ENCODE assay signal across 8 cellular contexts in genomic region chr11:110069158-110069737, GRCh38. TPM values are rescaled to one million over a fixed set of nuclear protein-coding genes. Genes with fewer than 3 reads are reported as not detected.
DNase-seq lines count a peak whose midpoint lies in the region; ATAC-seq, FAIRE-seq and TF ChIP-seq lines count a peak whose summit lies in the region.

No MANE protein-coding gene starts in this region.

- H2AFZ ChIP-seq in GM12878 (ENCODE audit: control insufficient read depth, low read depth, low read length) = peak overlapping the region; percentile 42

- no peak for TF ChIP-seq RAD21 in GM12878 (IDR thresholded peaks at IDR 0.05; ENCODE audit: insufficient read depth, low read depth, low read length)

- no peaks in the 10 kb centered on the region for H3K4me1 ChIP-seq in GM12878 (ENCODE audit: control insufficient read depth, insufficient read depth, low read length)
- H3K4me1 ChIP-seq in prostate gland (replicated peaks) = no peaks in the 10 kb centered on the region

- H3K4me2 ChIP-seq in GM12878 (ENCODE audit: control insufficient read depth, insufficient read depth) = no peak overlapping the region

- in situ Hi-C loops in GM12878 (cut with MboI) (no loop called here), G401 (cut with HindIII; ENCODE audit: low sequenced_read_pairs) (no loop called here)

- no peaks in the 10 kb centered on the region for H4K20me1 ChIP-seq in GM12878 (ENCODE audit: control insufficient read depth, insufficient read depth)

- H3K36me3 ChIP-seq in MG63 (no peaks in the 10 kb centered on the region; the same call in 1 of the 2 replicates), GM12878 (ENCODE audit: control insufficient read depth in 2 of 2, insufficient read depth in 2 of 2, low read length in 1 of 2) (no peaks in the 10 kb centered on the region), prostate gland (no peaks in the 10 kb centered on the region)

- POLR2A ChIA-PET in GM12878 (lab: Charles Lee) = no interaction called here

- H3K9me3 ChIP-seq in MG63 (no peaks in the 10 kb centered on the region), GM12878 (replicated peaks; ENCODE audit: control insufficient read depth, insufficient read depth, low read length) (no peaks in the 10 kb centered on the region; the same call in 2 of the 3 replicates), prostate gland (no peaks in the 10 kb centered on the region)

- no peak overlapping the region for H3K9ac ChIP-seq in GM12878 (ENCODE audit: control insufficient read depth, insufficient read depth, low read length)

- TF ChIP-seq EP300 in GM12878 (IDR thresholded peaks at IDR 0.05; ENCODE audit: borderline replicate concordance in 1 of 2, control insufficient read depth in 1 of 2, low read depth in 2 of 2, low read length in 2 of 2) = no peak

- TF ChIP-seq POLR2A in GM12892 (IDR thresholded peaks at IDR 0.05; ENCODE audit: low read depth, low read length) = no peak
- no peak for TF ChIP-seq POLR2A in GM12878 (IDR thresholded peaks at IDR 0.05; ENCODE audit: low read depth, low read length)
- no peak for TF ChIP-seq POLR2A in prostate gland (IDR thresholded peaks at IDR 0.05)

- no TSS peak for BruUV-seq in GM12878 (replicated peaks; lab: Mats Ljungman, UMichigan)

- H3K79me2 ChIP-seq in GM12878 (ENCODE audit: control insufficient read depth, insufficient read depth, low read length) = no peaks in the 10 kb centered on the region

- ATAC-seq in GM12878 = peak; percentile 25
- no peak for ATAC-seq in GM18861 (IDR thresholded peaks at IDR 0.05; ENCODE audit: unreplicated experiment)
- ATAC-seq in HG03159 (IDR thresholded peaks at IDR 0.05; ENCODE audit: unreplicated experiment) = no peak

- DNase-seq in GM12892 (ENCODE audit: insufficient read length) (no peak), MG63 (peak; percentile 93), GM12878 (ENCODE audit: low read depth, low spot score) (no peak), medulla oblongata (ENCODE audit: extremely low spot score) (peak; percentile 52), prostate gland (ENCODE audit: low spot score) (no peak), G401 (ENCODE audit: low spot score) (no peak)

- intact Hi-C loops in GM12878 (cut with micrococcal nuclease; ENCODE audit: unreplicated experiment) = no loop called here
- intact Hi-C loops in prostate gland (cut with DNase I) = no loop called here

- H3K27me3 ChIP-seq in MG63 (no peaks in the 10 kb centered on the region), GM12878 (replicated peaks in 1 of 2; ENCODE audit: control insufficient read depth in 2 of 2, insufficient read depth in 2 of 2, low read length in 1 of 2) (peaks cover 0 to 2% of the 10 kb centered on the region in 2 experiments; a peak in 2 of 4 replicates), prostate gland (replicated peaks; ENCODE audit: insufficient read depth) (no peaks in the 10 kb centered on the region)

- H3K4me3 ChIP-seq in MG63 (no peak overlapping the region), GM12878 (no peak overlapping the region), prostate gland (no peak overlapping the region)

- FAIRE-seq in GM12892 (lab: Jason Lieb, UNC) (peak; percentile 86), GM12878 (lab: Jason Lieb, UNC) (no peak)

- RAD21 ChIA-PET in GM12878 (lab: Charles Lee; ENCODE audit: unreplicated experiment) = interaction anchor here (1.1 to 1.5 kb wide), 2 partner anchors 8 to 24 kb away, joined by 3 read pairs; no protein-coding TSS in a partner anchor

- CTCF ChIA-PET in GM12878 (lab: Yijun Ruan, JAX) = interaction anchor here (1.3 to 1.9 kb wide), 2 partner anchors 23 to 40 kb away, joined by 3 to 4 read pairs; no protein-coding TSS in a partner anchor

- no peak overlapping the region for H3K27ac ChIP-seq in GM12878 (ENCODE audit: control insufficient read depth, insufficient read depth)
- no peak overlapping the region for H3K27ac ChIP-seq in prostate gland

- 11% methylated on average over 7 of the region's 7 CpGs for WGBS in GM12878 (ENCODE audit: insufficient coverage, insufficient replicate concordance, low lambda C conversion rate, missing lambda C conversion rate)
- WGBS in prostate gland = 38% methylated on average over 7 of the region's 7 CpGs

- SMC1A ChIA-PET in GM12878 (lab: Charles Lee; ENCODE audit: uncharacterized antibody, unreplicated experiment) = interaction anchor here (0.7 to 3.9 kb wide), 6 partner anchors 9 to 40 kb away, joined by 3 to 21 read pairs (median 4); no protein-coding TSS in a partner anchor

- no peak for TF ChIP-seq CTCF in GM12878 (IDR thresholded peaks at IDR 0.05 in 2 of 3, conservative IDR thresholded peaks at IDR 0.05 in 1 of 3; ENCODE audit: control insufficient read depth in 2 of 3, extremely low read depth in 1 of 3, insufficient read depth in 1 of 3, low read depth in 3 of 3, low read length in 3 of 3)
- no peak for TF ChIP-seq CTCF in prostate gland (IDR thresholded peaks at IDR 0.05)

TF ChIP-seq in GM12878, 131 proteins besides CTCF, POLR2A, EP300 and RAD21 (continues in another document):
- TF ChIP-seq ETV6 (conservative IDR thresholded peaks at IDR 0.05 in 1 of 2, IDR thresholded peaks at IDR 0.05 in 1 of 2; ENCODE audit: borderline replicate concordance in 1 of 2, low read depth in 1 of 2) = peak in 1 of 2 experiments; percentile 52; a peak in 1 of 4 replicates
- TF ChIP-seq MEF2A (IDR thresholded peaks at IDR 0.05; ENCODE audit: insufficient read depth, low read depth, low read length) = peak; percentile 51; the same call in 1 of the 2 replicates
- TF ChIP-seq RB1 (IDR thresholded peaks at IDR 0.05; ENCODE audit: borderline replicate concordance) = no peak
- TF ChIP-seq JUND (IDR thresholded peaks at IDR 0.05; ENCODE audit: low read depth, low read length) = no peak
- no peak for TF ChIP-seq EZH2 (IDR thresholded peaks at IDR 0.05; ENCODE audit: borderline replicate concordance, control insufficient read depth, low read depth, low read length)
- TF ChIP-seq HSF1 (IDR thresholded peaks at IDR 0.05; ENCODE audit: low read depth, low read length) = no peak
- TF ChIP-seq CBFB (IDR thresholded peaks at IDR 0.05; ENCODE audit: low read depth) = no peak
- TF ChIP-seq SKIL (IDR thresholded peaks at IDR 0.05; ENCODE audit: low read depth, poor library complexity, severe bottlenecking) = no peak
- TF ChIP-seq NFIC (IDR thresholded peaks at IDR 0.05; ENCODE audit: low read depth, low read length) = no peak
- TF ChIP-seq HDAC2 (IDR thresholded peaks at IDR 0.05) = no peak
- TF ChIP-seq RFX5 (IDR thresholded peaks at IDR 0.05; ENCODE audit: low read depth, low read length) = no peak

RNA-seq across cellular contexts. Expression of gene ZC3H12C, which starts 23.9 kb away (rescaled TPM):
- 15.0 TPM for polyA plus RNA-seq in GM12892 (2012; ENCODE audit: missing spikeins)
- 2.5 and 3.7 TPM in 2 replicates for total RNA-seq in MG63 (2014; rRNA removed; shearing (Covaris generic); ENCODE audit: low replicate concordance)
- total RNA-seq in GM12878 (2013; cell fraction: nucleolus; rRNA removed) = 85.3 and 89.4 TPM in 2 replicates
- 4.5 and 5.2 TPM in 2 replicates for total RNA-seq in GM12878 (2014; rRNA removed)
- total RNA-seq in GM12878 (2014; rRNA removed; fragmentation: Illumina TruSeq; extraction: Trizol) = 4.3 and 4.8 TPM in 2 replicates
- 6.9 and 7.4 TPM in 2 replicates for total RNA-seq in GM12878 (2021)
- 2.3 TPM for polyA plus RNA-seq in GM12878 (2011; ENCODE audit: low read depth)
- polyA plus RNA-seq in GM12878 (2011; rRNA removed) = 31.0 and 33.4 TPM in 2 replicates
- 16.3 and 20.0 TPM in 2 replicates for polyA plus RNA-seq in GM12878 (2011; cell fraction: cytosol; rRNA removed)
- polyA plus RNA-seq in GM12878 (2011; cell fraction: nucleus; rRNA removed) = 50.0 and 63.9 TPM in 2 replicates
- polyA plus RNA-seq in GM12878 (2012) = 3.6 and 6.9 TPM in 2 replicates
- polyA plus RNA-seq in GM12878 (2014; fragmentation: Illumina TruSeq; extraction: Trizol) = 5.0 and 6.1 TPM in 2 replicates
- under 1 TPM; 0.31 to 0.68 TPM for polyA plus RNA-seq in GM12878 (2014; fragmentation: Nextera tagmentation; extraction: Ambion mirVana)
- polyA plus RNA-seq in GM12878 (2014; rRNA removed) = 2.7 and 3.0 TPM in 2 replicates
- polyA plus RNA-seq in GM12878 (2016; fragmentation: Nextera tagmentation; extraction: Ambion mirVana) = under 1 TPM; 0.47 to 0.88 TPM
- polyA minus RNA-seq in GM12878 (2011; rRNA and poly(A)+ RNA removed) = 48.1 and 60.4 TPM in 2 replicates
- polyA minus RNA-seq in GM12878 (2011; cell fraction: cytosol; rRNA and poly(A)+ RNA removed) = 12.0 and 14.9 TPM in 2 replicates
- 34.0 and 40.4 TPM in 2 replicates for polyA minus RNA-seq in GM12878 (2011; cell fraction: nucleus; rRNA and poly(A)+ RNA removed)
- 10 to 100 TPM in 1 of 2 donors, 1 to 10 TPM in 1; 6.5 to 11.9 TPM for total RNA-seq in prostate gland
- total RNA-seq in G401 (2014; rRNA removed; shearing (Covaris generic)) = 0.03 and 0.18 TPM in 2 replicates

Comparison
In these comparisons a context has a peak if more than half of its experiments do, and no peak if none do; other contexts are left out.
1. DNase-seq: peak in MG63 (single experiment) and medulla oblongata (single experiment); none in GM12892 (single experiment), GM12878 (single experiment), prostate gland (single experiment) and G401 (single experiment).